Comparison of ENCODE assay signal across 17 cellular contexts in the genomic region with DNA sequence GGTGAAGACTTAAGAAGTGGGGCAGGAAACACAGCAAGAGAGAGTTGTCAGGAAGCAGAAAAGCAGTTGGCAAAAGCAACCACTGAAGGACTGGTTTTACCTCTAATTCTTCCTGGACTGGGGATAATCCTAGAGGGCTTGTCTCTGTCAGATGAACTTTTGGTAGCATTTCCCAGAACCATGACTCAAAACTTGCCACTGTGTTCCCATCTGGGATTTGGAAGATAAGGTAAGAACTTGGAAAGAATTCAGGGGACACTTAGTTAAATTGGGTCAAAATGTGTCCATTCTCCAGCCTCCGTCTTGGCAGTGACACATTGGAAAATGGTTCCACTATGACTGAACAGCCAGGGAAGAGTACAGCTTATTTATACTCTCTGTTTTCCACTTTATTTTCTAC. TPM values are rescaled to one million over a fixed set of nuclear protein-coding genes. Genes with fewer than 3 reads are reported as not detected.
DNase-seq lines count a peak whose midpoint lies in the region; ATAC-seq and TF ChIP-seq lines count a peak whose summit lies in the region.
"Had no signal": no experiment of that assay in that cellular context is flagged by ENCODE, and none has a peak within 500 bp of the region (broad histone marks: within the 10 kb centered on the region; RNA-seq: fewer than 3 reads in every experiment).

No MANE protein-coding gene starts in this region.

- H3K4me3 ChIP-seq in OCI-LY3 (ENCODE audit: low read length), result no peak overlapping the region
- peak overlapping the region; percentile 28 for H3K4me3 ChIP-seq in adipocyte (ENCODE audit: low read length)
- H3K4me3 ChIP-seq in heart left ventricle, result no peak overlapping the region
- no peak overlapping the region for H3K4me3 ChIP-seq in gastrocnemius medialis
- no peak overlapping the region for H3K4me3 ChIP-seq in H7 (ENCODE audit: insufficient read depth, low read depth, low read length)
- H3K4me3 ChIP-seq: K562 had no signal

- H4K20me1 ChIP-seq in OCI-LY3 (ENCODE audit: insufficient read depth, low read length), result no peaks in the 10 kb centered on the region

- no peak for TF ChIP-seq CTCF in OCI-LY3 (IDR thresholded peaks at IDR 0.05; ENCODE audit: low read depth, low read length)
- no peak for TF ChIP-seq CTCF in heart left ventricle (IDR thresholded peaks at IDR 0.05)
- no peak for TF ChIP-seq CTCF in gastrocnemius medialis (IDR thresholded peaks at IDR 0.05 in 4 of 5, conservative IDR thresholded peaks at IDR 0.05 in 1 of 5)

- H2AFZ ChIP-seq in OCI-LY3 (ENCODE audit: low read depth, low read length), result no peak overlapping the region

- H3K9me3 ChIP-seq in OCI-LY3 (ENCODE audit: insufficient read depth, low read length) (peaks cover 7% of the 10 kb centered on the region; the same call in 1 of the 2 replicates), adipocyte (ENCODE audit: control insufficient read depth, low read length) (peaks cover 13% of the 10 kb centered on the region), heart left ventricle (peaks cover 0 to 15% (median 0%) of the 10 kb centered on the region in 12 donors), gastrocnemius medialis (no peaks in the 10 kb centered on the region)

- peak overlapping the region; percentile 35 for H3K4me2 ChIP-seq in OCI-LY3 (ENCODE audit: low read length)

- H3K27ac ChIP-seq in OCI-LY3 (ENCODE audit: low read length), result peak overlapping the region; percentile 47
- H3K27ac ChIP-seq in heart left ventricle, result peak overlapping the region in 6 of 12 donors; percentile 3 to 45 (median 22)
- no peak overlapping the region for H3K27ac ChIP-seq in gastrocnemius medialis
- H3K27ac ChIP-seq: HL-60 had no signal

- peak; percentile 29 to 86 (median 75) for ATAC-seq in heart left ventricle
- peak; percentile 42 to 58 for ATAC-seq in gastrocnemius medialis
- ATAC-seq: CD8-positive, alpha-beta T cell; K562; PC-3 had no signal

- intact Hi-C loops in heart left ventricle (cut with DNase I) (no loop called here), gastrocnemius medialis (cut with DNase I; ENCODE audit: low total_unique reads) (no loop called here)

- no peaks in the 10 kb centered on the region for H3K79me2 ChIP-seq in OCI-LY3 (ENCODE audit: low read length)

- DNase-seq in adipocyte (ENCODE audit: low read depth) (no peak), heart left ventricle (peak in 1 of 5 donors; percentile 9), gastrocnemius medialis (no peak), H7 (no peak), NCI-H2196 treated with DMSO at 0.1 percent for 48 hours (lab: John Stamatoyannopoulos, UW; ENCODE audit: unreplicated experiment) (no peak)
- no peak for DNase-seq in activated effector memory CD4-positive, alpha-beta T cell treated with Interleukin-2 at 50 U/mL for 16 hours
- DNase-seq: CD8-positive, alpha-beta T cell; GOT3; NCI-H1048; NCI-H146; NCI-H226; NCI-H526 treated with DMSO at 0.1 percent for 48 hours; PC-3 had no signal

- H3K27me3 ChIP-seq in OCI-LY3 (ENCODE audit: low read depth, low read length) (no peaks in the 10 kb centered on the region), adipocyte (replicated peaks; ENCODE audit: control insufficient read depth, insufficient read depth, low read length) (no peaks in the 10 kb centered on the region), heart left ventricle (no peaks in the 10 kb centered on the region), gastrocnemius medialis (no peaks in the 10 kb centered on the region), H7 (ENCODE audit: control insufficient read depth, insufficient read depth, low read length) (no peaks in the 10 kb centered on the region)

- H3K9ac ChIP-seq in OCI-LY3 (ENCODE audit: low read length) (no peak overlapping the region), adipocyte (ENCODE audit: low read length) (peak overlapping the region; percentile 47)

- in situ Hi-C loops in gastrocnemius medialis (cut with MboI; ENCODE audit: low sequenced_read_pairs in 4 of 4), result no loop called here

- TF ChIP-seq POLR2A in heart left ventricle (IDR thresholded peaks at IDR 0.05) (no peak), gastrocnemius medialis (IDR thresholded peaks at IDR 0.05) (no peak)

- WGBS in heart left ventricle, 4 donors, result 73 to 83% (median 77%) methylated on average over 1 of the region's 1 CpG

- peaks cover 19% of the 10 kb centered on the region for H3K4me1 ChIP-seq in OCI-LY3 (ENCODE audit: low read length)
- peaks cover 19% of the 10 kb centered on the region for H3K4me1 ChIP-seq in adipocyte (ENCODE audit: control insufficient read depth, insufficient read depth, low read length)
- H3K4me1 ChIP-seq in heart left ventricle, result peaks cover 0 to 6% (median 0%) of the 10 kb centered on the region in 12 donors
- H3K4me1 ChIP-seq in gastrocnemius medialis, result no peaks in the 10 kb centered on the region

- H3K36me3 ChIP-seq in OCI-LY3 (replicated peaks; ENCODE audit: low read depth, low read length) (peaks cover 28% of the 10 kb centered on the region), adipocyte (ENCODE audit: control insufficient read depth, insufficient read depth, low read length, severe bottlenecking) (no peaks in the 10 kb centered on the region), heart left ventricle (no peaks in the 10 kb centered on the region), gastrocnemius medialis (no peaks in the 10 kb centered on the region), H7 (replicated peaks; ENCODE audit: control insufficient read depth, insufficient read depth, low read length) (no peaks in the 10 kb centered on the region)

RNA-seq across cellular contexts. Expression of a gene that starts 55.7 kb away (rescaled TPM):
- 10 to 100 TPM in 3 of 9 donors, 1 to 10 TPM in 6; 1.0 to 12.4 (median 3.0) TPM for total RNA-seq in heart left ventricle
- 1 to 10 TPM; 1.8 to 2.1 TPM for polyA plus RNA-seq in heart left ventricle
- total RNA-seq in gastrocnemius medialis, result 1 to 10 TPM in 3 of 4 donors, under 1 TPM in 1; 0.73 to 9.0 (median 2.4) TPM
- total RNA-seq in H7 (2014; rRNA removed; shearing (Covaris generic)), result 0.15 and 1.1 TPM in 2 replicates
- total RNA-seq: PC-3 had no signal
- polyA plus RNA-seq: BJ had no signal
